20 cellular contexts compared by ENCODE assay signal in genomic region chr5:4938941-4939546, GRCh38.
"Had no signal": no experiment of that assay in that cellular context is flagged by ENCODE, and none has a peak within 500 bp of the region (broad histone marks: within the 10 kb centered on the region; RNA-seq: fewer than 3 reads in every experiment).

No MANE protein-coding gene starts in this region.

- DNase-seq: Kasumi-1, MV-4-11, NCI-H1048, NCI-H1105, NCI-H1417, NCI-H1436 treated with DMSO at 0.1 percent for 48 hours, NCI-H1694, NCI-H187 treated with DMSO at 0.1 percent for 48 hours, NCI-H2029 treated with DMSO at 0.1 percent for 48 hours, NCI-H2171 treated with DMSO at 0.1 percent for 48 hours, NCI-H345, NCI-H446 treated with DMSO at 0.1 percent for 48 hours, NCI-H510A treated with DMSO at 0.1 percent for 48 hours, NCI-H69, NCI-H774, SHP77 had no signal

- H3K4me3 ChIP-seq: K562 had no signal

- FAIRE-seq: K562, RCC 7860 had no signal

- H3K9ac ChIP-seq: KMS-11 had no signal

- H3K27ac ChIP-seq: KMS-11, RWPE1 had no signal

- ATAC-seq: K562 had no signal

- H3K4me2 ChIP-seq: KMS-11 had no signal
